In genomic region chr5:84191296-84191695, GRCh38 we compare ENCODE assay signal across 19 cellular contexts.
DNase-seq lines count a peak whose midpoint lies in the region; TF ChIP-seq lines count a peak whose summit lies in the region.
"Had no signal": no experiment of that assay in that cellular context is flagged by ENCODE, and none has a peak within 500 bp of the region (broad histone marks: within the 10 kb centered on the region; RNA-seq: fewer than 3 reads in every experiment).

No MANE protein-coding gene starts in this region.

- no peaks in the 10 kb centered on the region for H3K9me3 ChIP-seq in BE2C
- H3K9me3 ChIP-seq: HAP-1, right lobe of liver, uterus had no signal

- no peaks in the 10 kb centered on the region for H3K36me3 ChIP-seq in BE2C
- H3K36me3 ChIP-seq: HAP-1, right lobe of liver, uterus had no signal

- no peak overlapping the region for H3K4me3 ChIP-seq in BE2C (ENCODE audit: low read depth, low read length)
- no peak overlapping the region for H3K4me3 ChIP-seq in fibroblast of the aortic adventitia (ENCODE audit: low read depth, low read length)
- H3K4me3 ChIP-seq: HAP-1, right lobe of liver, uterus had no signal

- TF ChIP-seq CTCF in BE2C (IDR thresholded peaks at IDR 0.05; ENCODE audit: low read depth, low read length), result no peak
- TF ChIP-seq CTCF in fibroblast of the aortic adventitia (IDR thresholded peaks at IDR 0.05; ENCODE audit: insufficient read depth, low read length), result no peak

- H3K27me3 ChIP-seq in BE2C, result no peaks in the 10 kb centered on the region
- H3K27me3 ChIP-seq: right lobe of liver, uterus had no signal

- H3K4me1 ChIP-seq in BE2C, result no peaks in the 10 kb centered on the region
- H3K4me1 ChIP-seq: foreskin keratinocyte, HAP-1, right lobe of liver, uterus had no signal

- DNase-seq in BE2C (peak; percentile 15), NCI-H2081 treated with DMSO at 0.1 percent for 48 hours (lab: John Stamatoyannopoulos, UW) (peak; percentile 24), SK-N-DZ (ENCODE audit: low spot score) (peak; percentile 4), fibroblast of the aortic adventitia (ENCODE audit: low read depth) (peak; percentile 21), HuH-7.5 (ENCODE audit: low spot score) (no peak), GM19238 (ENCODE audit: insufficient read length, low spot score) (no peak), epidermal melanocyte (ENCODE audit: insufficient read length, low spot score) (no peak)
- DNase-seq in activated CD4-positive, alpha-beta T cell treated with anti-CD3 and anti-CD28 coated beads, Interleukin-2, amount 50 U/mL, for 4 hours, result no peak
- DNase-seq: activated CD4-positive, alpha-beta memory T cell treated with anti-CD3 and anti-CD28 coated beads for 36 hours; activated T-cell treated with anti-CD3 and anti-CD28 coated beads, Interleukin-2, amount 50 U/mL, for 48 hours; DMS53; foreskin keratinocyte; NCI-H1694; NCI-H510A; occipital lobe; right lobe of liver; SW 1271; uterus had no signal

Comparison
In these comparisons a context has a peak if more than half of its experiments do, and no peak if none do; other contexts are left out.
1. DNase-seq: peak in BE2C (single experiment), NCI-H2081 treated with DMSO at 0.1 percent for 48 hours (single experiment), SK-N-DZ (single experiment) and fibroblast of the aortic adventitia (single experiment); none in HuH-7.5 (single experiment), GM19238 (single experiment), activated CD4-positive, alpha-beta T cell treated with anti-CD3 and anti-CD28 coated beads, Interleukin-2, amount 50 U/mL, for 4 hours (0 of 2) and epidermal melanocyte (single experiment).